In the genomic region with DNA sequence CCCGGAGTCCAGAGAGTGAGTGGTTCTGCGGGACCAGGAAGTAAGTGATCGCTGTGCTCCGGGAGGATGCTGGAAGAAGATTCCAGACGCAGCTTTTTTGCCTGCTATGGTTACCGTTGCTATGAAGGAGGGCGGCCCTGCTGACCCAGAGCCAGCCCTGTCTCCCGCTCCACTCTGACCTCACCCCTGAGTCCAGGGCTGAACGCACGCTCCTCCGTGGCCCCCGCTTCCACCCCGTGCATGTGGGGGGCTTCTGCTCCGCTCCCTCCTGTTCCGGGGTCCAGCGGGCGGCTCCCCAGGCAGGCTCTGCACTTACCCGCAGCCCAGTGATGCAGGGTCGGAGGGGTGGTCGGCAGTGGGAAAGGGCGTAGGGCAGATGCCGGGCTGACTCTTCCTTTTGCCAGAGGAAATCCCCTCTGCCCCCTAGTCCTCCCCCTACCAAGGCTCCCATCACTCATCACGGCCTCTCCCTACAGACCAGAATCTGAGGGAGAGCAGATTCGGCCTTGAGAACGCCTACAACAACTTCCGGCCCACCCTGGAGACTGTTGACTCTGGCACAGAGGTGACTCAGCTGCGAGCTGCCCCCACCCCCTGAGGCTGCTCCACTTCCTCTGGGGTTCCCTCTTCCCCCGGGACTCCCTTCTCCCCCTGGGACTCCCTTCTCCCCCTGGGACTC, we compare ENCODE assay signal across 8 cellular contexts. TPM values are rescaled to one million over a fixed set of nuclear protein-coding genes. Genes with fewer than 3 reads are reported as not detected.
DNase-seq lines count a peak whose midpoint lies in the region; ATAC-seq lines count a peak whose summit lies in the region.

No MANE protein-coding gene starts in this region.

- ATAC-seq in GM21528 (IDR thresholded peaks at IDR 0.05; ENCODE audit: low FRiP score, unreplicated experiment): peak; percentile 71

- no peaks in the 10 kb centered on the region for H3K9me3 ChIP-seq in iPS-18c (ENCODE audit: control insufficient read depth, insufficient read depth, low read length)

- H3K4me3 ChIP-seq in Jurkat, Clone E6-1 (ENCODE audit: low read length): peak overlapping the region; percentile 67
- H3K4me3 ChIP-seq in iPS-18c (ENCODE audit: insufficient read depth, low read depth, low read length): peak overlapping the region; percentile 73

- DNase-seq in D341Med (ENCODE audit: low spot score) (peak; percentile 57), T-helper 9 cell (peak; percentile 42), astrocyte of the hippocampus (ENCODE audit: low read depth, low spot score) (peak; percentile 69), GF-D8 (lab: John Stamatoyannopoulos, UW) (no peak)
- peak; percentile 71 for DNase-seq in Jurkat, Clone E6-1 (ENCODE audit: low read depth, low spot score)
- DNase-seq in stimulated activated CD4-positive, alpha-beta T cell treated with anti-CD3 and anti-CD28 coated beads, Interleukin-12 subunit alpha, Interleukin-12 subunit beta, amount 100 ng/mL, for 4 hours: peak; percentile 59

RNA-seq across cellular contexts. Expression of a gene that starts 2.6 kb away (rescaled TPM):
- not detected for polyA plus RNA-seq in Jurkat, Clone E6-1 (2012; ENCODE audit: insufficient read depth, insufficient read length)

RNA-seq across cellular contexts. Expression of a gene that starts 47.9 kb away (rescaled TPM):
- not detected for polyA plus RNA-seq in Jurkat, Clone E6-1 (2012; ENCODE audit: insufficient read depth, insufficient read length)
